In genomic region chr15:72313448-72313840, GRCh38 we compare ENCODE assay signal across 15 cellular contexts. TPM values are rescaled to one million over a fixed set of nuclear protein-coding genes. Genes with fewer than 3 reads are reported as not detected.
DNase-seq lines count a peak whose midpoint lies in the region; ATAC-seq and TF ChIP-seq lines count a peak whose summit lies in the region.
"Had no signal": no experiment of that assay in that cellular context is flagged by ENCODE, and none has a peak within 500 bp of the region (broad histone marks: within the 10 kb centered on the region; RNA-seq: fewer than 3 reads in every experiment).

No MANE protein-coding gene starts in this region.

- TF ChIP-seq CTCF in RWPE2 (IDR thresholded peaks at IDR 0.05; ENCODE audit: poor library complexity, severe bottlenecking) (no peak), esophagus muscularis mucosa (IDR thresholded peaks at IDR 0.05) (no peak), right lobe of liver (IDR thresholded peaks at IDR 0.05) (no peak)

- 84% methylated on average over 2 of the region's 2 CpGs for WGBS in esophagus muscularis mucosa
- WGBS in right lobe of liver (ENCODE audit: insufficient coverage, low coverage, low lambda C conversion rate, missing lambda C conversion rate) = 80% methylated on average over 2 of the region's 2 CpGs

- H3K27ac ChIP-seq in RWPE2 (ENCODE audit: poor library complexity, severe bottlenecking) (no peak overlapping the region), esophagus muscularis mucosa (replicated peaks in 1 of 4) (no peak overlapping the region), right lobe of liver (no peak overlapping the region)
- H3K27ac ChIP-seq: BLaER1 treated with 17β-estradiol and CSF1 and Interleukin-3, amounts not matched to agents 10 nM and 100 nM had no signal

- TF ChIP-seq POLR2A in esophagus muscularis mucosa (IDR thresholded peaks at IDR 0.05; ENCODE audit: low read depth) = no peak
- no peak for TF ChIP-seq POLR2A in right lobe of liver (IDR thresholded peaks at IDR 0.05)

- DNase-seq in RWPE2 (ENCODE audit: low spot score) (peak; percentile 15), esophagus muscularis mucosa (ENCODE audit: extremely low spot score) (peak; percentile 50), putamen (ENCODE audit: low spot score) (peak; percentile 77), right lobe of liver (no peak)
- no peak for DNase-seq in stimulated activated CD4-positive, alpha-beta T cell treated with anti-CD3 and anti-CD28 coated beads, Interleukin-15, amount 100 ng/mL, for 24 hours
- DNase-seq in activated naive CD4-positive, alpha-beta T cell (lab: John Stamatoyannopoulos, UW) = no peak
- DNase-seq: Calu3; CD8-positive, alpha-beta T cell; DMS79 treated with DMSO at 0.1 percent for 48 hours; GF-D8; GOT3; H7; IMR-90 had no signal

- H3K36me3 ChIP-seq in RWPE2 (ENCODE audit: low read depth) (no peaks in the 10 kb centered on the region), esophagus muscularis mucosa (no peaks in the 10 kb centered on the region), right lobe of liver (no peaks in the 10 kb centered on the region)

- H3K4me1 ChIP-seq in RWPE2 (ENCODE audit: insufficient read depth, poor library complexity, severe bottlenecking) = no peaks in the 10 kb centered on the region
- peaks cover 0 to 3% (median 0%) of the 10 kb centered on the region in 4 donors for H3K4me1 ChIP-seq in esophagus muscularis mucosa
- no peaks in the 10 kb centered on the region for H3K4me1 ChIP-seq in right lobe of liver

- H3K27me3 ChIP-seq in RWPE2 (ENCODE audit: insufficient read depth, poor library complexity, severe bottlenecking) = no peaks in the 10 kb centered on the region
- no peaks in the 10 kb centered on the region for H3K27me3 ChIP-seq in esophagus muscularis mucosa
- H3K27me3 ChIP-seq in right lobe of liver = no peaks in the 10 kb centered on the region
- H3K27me3 ChIP-seq: BLaER1 treated with 17β-estradiol and CSF1 and Interleukin-3, amounts not matched to agents 10 nM and 100 nM had no signal

- H3K4me3 ChIP-seq in RWPE2 (ENCODE audit: severe bottlenecking) (no peak overlapping the region), esophagus muscularis mucosa (no peak overlapping the region), right lobe of liver (no peak overlapping the region)
- H3K4me3 ChIP-seq: BLaER1 treated with 17β-estradiol and CSF1 and Interleukin-3, amounts not matched to agents 10 nM and 100 nM had no signal

- no peaks in the 10 kb centered on the region for H3K9me3 ChIP-seq in RWPE2 (ENCODE audit: severe bottlenecking)
- H3K9me3 ChIP-seq in esophagus muscularis mucosa = no peaks in the 10 kb centered on the region
- no peaks in the 10 kb centered on the region for H3K9me3 ChIP-seq in right lobe of liver
- H3K9me3 ChIP-seq: BLaER1 treated with 17β-estradiol and CSF1 and Interleukin-3, amounts not matched to agents 10 nM and 100 nM had no signal

- TF ChIP-seq EP300 in esophagus muscularis mucosa (IDR thresholded peaks at IDR 0.05) = no peak

- intact Hi-C loops in esophagus muscularis mucosa (cut with DNase I) = no loop called here
- intact Hi-C loops in right lobe of liver (cut with DNase I) = loop anchor here in 1 of 2 donors (10.0 kb wide), 1 partner anchor 361 kb away; no protein-coding TSS in a partner anchor

- ATAC-seq in RWPE2 (ENCODE audit: low read depth) (no peak), right lobe of liver (no peak)

RNA-seq across cellular contexts. Expression of gene CELF6, which starts 6.5 kb away (rescaled TPM):
- total RNA-seq in esophagus muscularis mucosa (1 to 10 TPM; 1.2 to 4.6 (median 2.5) TPM), right lobe of liver (1 to 10 TPM in 4 of 6 experiments, under 1 TPM in 2; 0.47 to 1.7 (median 1.2) TPM)
- total RNA-seq: A172, IMR-90 had no signal

RNA-seq across cellular contexts. Expression of gene PARP6, which starts 41.1 kb away (rescaled TPM):
- total RNA-seq in esophagus muscularis mucosa (10 to 100 TPM; 46.5 to 79.0 (median 53.7) TPM), right lobe of liver (10 to 100 TPM in 4 of 6 experiments, 1 to 10 TPM in 2; 7.9 to 23.0 (median 13.1) TPM)

Comparison
In these comparisons a context has a peak if more than half of its experiments do, and no peak if none do; other contexts are left out.
1. DNase-seq: peak in RWPE2 (single experiment), esophagus muscularis mucosa (single experiment) and putamen (single experiment); none in stimulated activated CD4-positive, alpha-beta T cell treated with anti-CD3 and anti-CD28 coated beads, Interleukin-15, amount 100 ng/mL, for 24 hours (single experiment), activated naive CD4-positive, alpha-beta T cell (0 of 4) and right lobe of liver (0 of 3).